10 cellular contexts compared by ENCODE assay signal in genomic region chr13:97274782-97275252, GRCh38. TPM values are rescaled to one million over a fixed set of nuclear protein-coding genes. Genes with fewer than 3 reads are reported as not detected.
DNase-seq lines count a peak whose midpoint lies in the region; ATAC-seq, FAIRE-seq and TF ChIP-seq lines count a peak whose summit lies in the region.
"Had no signal": no experiment of that assay in that cellular context is flagged by ENCODE, and none has a peak within 500 bp of the region (broad histone marks: within the 10 kb centered on the region; RNA-seq: fewer than 3 reads in every experiment).

No MANE protein-coding gene starts in this region.

- no peak for TF ChIP-seq POLR2A in adrenal gland (IDR thresholded peaks at IDR 0.05)
- no peak for TF ChIP-seq POLR2A in stomach (IDR thresholded peaks at IDR 0.05)

- TF ChIP-seq EP300 in stomach (IDR thresholded peaks at IDR 0.05): no peak

- in situ Hi-C loops in G401 (cut with HindIII; ENCODE audit: low sequenced_read_pairs): no loop called here

- intact Hi-C loops in adrenal gland (cut with DNase I) (no loop called here), stomach (cut with DNase I; ENCODE audit: low total_unique reads) (no loop called here)

- H3K27ac Mint-ChIP-seq in HFFc6: peak overlapping the region; percentile 78

- WGBS in adrenal gland, 4 donors: 67 to 78% (median 77%) methylated on average over 3 of the region's 3 CpGs
- WGBS in stomach, 5 donors: 36 to 47% (median 41%) methylated on average over 3 of the region's 3 CpGs

- H3K27me3 ChIP-seq in adrenal gland: no peaks in the 10 kb centered on the region
- no peaks in the 10 kb centered on the region for H3K27me3 ChIP-seq in stomach
- H3K27me3 ChIP-seq in MM.1S (replicated peaks; ENCODE audit: insufficient read depth, low read length): no peaks in the 10 kb centered on the region

- no peak for ATAC-seq in GM21447 (IDR thresholded peaks at IDR 0.05; ENCODE audit: unreplicated experiment)

- TF ChIP-seq CTCF in HFFc6 (IDR thresholded peaks at IDR 0.05): no peak
- TF ChIP-seq CTCF in adrenal gland (IDR thresholded peaks at IDR 0.05): no peak
- TF ChIP-seq CTCF in stomach (IDR thresholded peaks at IDR 0.05): no peak
- TF ChIP-seq CTCF in MM.1S (IDR thresholded peaks at IDR 0.05; ENCODE audit: low read length): no peak

- H3K9ac ChIP-seq in MM.1S (ENCODE audit: low read length): no peak overlapping the region

- FAIRE-seq in islet of Langerhans (lab: Jason Lieb, UNC): peak; percentile 30

- peak overlapping the region; percentile 72 for H3K4me3 Mint-ChIP-seq in HFFc6

- no peaks in the 10 kb centered on the region for H3K9me3 Mint-ChIP-seq in HFFc6

- no peaks in the 10 kb centered on the region for H3K9me3 ChIP-seq in adrenal gland (replicated peaks in 1 of 3)
- H3K9me3 ChIP-seq in stomach: no peaks in the 10 kb centered on the region
- H3K9me3 ChIP-seq in MM.1S (replicated peaks; ENCODE audit: insufficient read depth, low read length): no peaks in the 10 kb centered on the region

- H3F3A ChIP-seq in MM.1S (ENCODE audit: insufficient read depth, low read length): no peaks in the 10 kb centered on the region

- H3K27me3 Mint-ChIP-seq in HFFc6 (ENCODE audit: insufficient read depth): no peaks in the 10 kb centered on the region; the same call in 1 of the 2 replicates

- peaks cover 35% of the 10 kb centered on the region for H3K36me3 Mint-ChIP-seq in HFFc6 (ENCODE audit: low read depth)

- H3K4me1 Mint-ChIP-seq in HFFc6 (ENCODE audit: low read depth): peaks cover 92% of the 10 kb centered on the region

- H4K20me1 ChIP-seq in MM.1S (ENCODE audit: insufficient read depth, low read length): no peaks in the 10 kb centered on the region

- no peaks in the 10 kb centered on the region for H3K9me2 ChIP-seq in MM.1S (replicated peaks; ENCODE audit: insufficient read depth, low read length)

- peaks cover 77% of the 10 kb centered on the region for H3K79me2 ChIP-seq in MM.1S (ENCODE audit: low read length)

- H3K4me2 ChIP-seq in MM.1S (ENCODE audit: low read depth, low read length): no peak overlapping the region

- H3K36me3 ChIP-seq in adrenal gland (replicated peaks in 1 of 2) (peaks cover 0 to 13% of the 10 kb centered on the region in 2 donors), stomach (peaks cover 5 to 18% (median 9%) of the 10 kb centered on the region in 4 donors), MM.1S (replicated peaks; ENCODE audit: insufficient read depth, low read length) (peaks cover 4% of the 10 kb centered on the region)

- H3K27ac ChIP-seq in adrenal gland: peak overlapping the region in 4 of 5 donors; percentile 11 to 56 (median 51)
- peak overlapping the region in 4 of 5 donors; percentile 21 to 75 (median 68) for H3K27ac ChIP-seq in stomach
- no peak overlapping the region for H3K27ac ChIP-seq in MM.1S (ENCODE audit: low read length)

- DNase-seq in HFFc6 (peak; percentile 85), adrenal gland (no peak), stomach (no peak), G401 (ENCODE audit: low spot score) (no peak), MM.1S (no peak), inferior parietal cortex (ENCODE audit: extremely low spot score) (no peak)
- DNase-seq: GDM1, NCI-H1417 treated with DMSO at 0.1 percent for 48 hours had no signal

- no peak overlapping the region for H3K4me3 ChIP-seq in adrenal gland
- H3K4me3 ChIP-seq in stomach: no peak overlapping the region
- no peak overlapping the region for H3K4me3 ChIP-seq in MM.1S (ENCODE audit: low read length)

- H2AFZ ChIP-seq in MM.1S (ENCODE audit: low read length): no peak overlapping the region

- H3K4me1 ChIP-seq in adrenal gland (replicated peaks in 1 of 2) (peaks cover 33 to 77% of the 10 kb centered on the region in 2 donors), stomach (peaks cover 30 to 82% (median 63%) of the 10 kb centered on the region in 4 donors), MM.1S (ENCODE audit: low read length) (no peaks in the 10 kb centered on the region)

RNA-seq across cellular contexts. Expression of gene MBNL2, which starts 52.7 kb away (rescaled TPM):
- total RNA-seq in HFFc6 (2021; fragmentation: NEBNext Ultra II Directional; extraction: Animal tissue kit (Norgen Biotek cat#: 25700)): 100 to 1,000 TPM in 3 of 6 experiments, 10 to 100 TPM in 3; 78.5 to 138 (median 99.8) TPM
- total RNA-seq in adrenal gland (100 to 1,000 TPM; 102 to 250 (median 163) TPM), stomach (10 to 100 TPM; 23.9 to 74.5 (median 50.0) TPM)
- polyA plus RNA-seq in adrenal gland (100 to 1,000 TPM in 1 of 3 donors, 10 to 100 TPM in 2; 29.2 to 119 (median 40.2) TPM), stomach (10 to 100 TPM in 2 of 3 donors, 1 to 10 TPM in 1; 8.3 to 17.6 (median 15.9) TPM)
- total RNA-seq in G401 (2014; rRNA removed; shearing (Covaris generic)): 1.7 and 3.0 TPM in 2 replicates
